In the genomic region with DNA sequence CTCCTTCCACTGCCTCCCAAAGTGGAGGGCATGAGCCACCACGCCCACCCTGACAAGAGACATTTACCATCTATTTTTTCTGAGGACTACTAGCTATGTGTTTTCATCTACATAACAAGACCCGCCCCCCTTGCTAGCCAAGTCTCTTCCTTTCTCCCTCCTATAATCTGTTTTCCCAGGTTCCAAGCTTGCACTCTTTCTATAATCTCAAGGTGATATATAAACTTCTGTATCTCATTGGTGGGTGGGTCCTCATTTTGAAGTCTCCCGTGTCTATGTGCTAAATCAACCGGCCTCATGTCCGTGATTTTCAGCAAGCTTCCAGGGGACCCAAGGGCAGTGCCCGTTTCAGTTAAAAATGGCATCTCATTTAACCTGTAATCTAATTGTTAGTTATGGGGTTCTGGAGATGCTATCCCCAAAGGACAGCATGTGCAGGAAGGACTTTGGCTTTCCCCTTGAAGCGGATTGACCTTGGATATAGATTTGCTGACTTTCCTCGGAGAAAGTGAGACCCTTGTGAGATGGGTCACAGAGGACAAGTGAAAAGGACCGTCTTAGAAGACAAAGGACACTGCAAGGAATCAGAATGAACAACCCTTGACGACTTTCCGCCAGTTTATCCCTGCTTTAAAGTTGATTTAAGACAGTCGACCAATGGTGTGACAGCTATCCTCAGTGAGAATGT, we compare ENCODE assay signal across 10 cellular contexts. TPM values are rescaled to one million over a fixed set of nuclear protein-coding genes. Genes with fewer than 3 reads are reported as not detected.
A peak's percentile ranks its signal among the peaks of the same experiment; 100 is the strongest.
DNase-seq lines count a peak whose midpoint lies in the region; ATAC-seq, FAIRE-seq and TF ChIP-seq lines count a peak whose summit lies in the region.
"Had no signal": no experiment of that assay in that cellular context is flagged by ENCODE, and none has a peak within 500 bp of the region (broad histone marks: within the 10 kb centered on the region; RNA-seq: fewer than 3 reads in every experiment).

No MANE protein-coding gene starts in this region.

- H3K4me3 ChIP-seq in MM.1S (ENCODE audit: low read length), result peak overlapping the region; percentile 45
- H3K4me3 ChIP-seq in GM12878, result peak overlapping the region; percentile 64
- H3K4me3 ChIP-seq: HAP-1 had no signal

- peak; percentile 12 for DNase-seq in G401 (ENCODE audit: low spot score)
- peak; percentile 58 for DNase-seq in MM.1S
- no peak for DNase-seq in GM12878 (ENCODE audit: low read depth, low spot score)
- DNase-seq in naive thymus-derived CD8-positive, alpha-beta T cell, result no peak

- WGBS in GM12878 (ENCODE audit: insufficient coverage, insufficient replicate concordance, low lambda C conversion rate, missing lambda C conversion rate), result 4% methylated on average over 12 of the region's 12 CpGs

- H2AFZ ChIP-seq in MM.1S (ENCODE audit: low read length) (no peak overlapping the region), GM12878 (ENCODE audit: control insufficient read depth, low read depth, low read length) (no peak overlapping the region)

- BruUV-seq in GM12878 (replicated peaks; lab: Mats Ljungman, UMichigan), result no TSS peak

- peak overlapping the region; percentile 91 for H3K4me2 ChIP-seq in MM.1S (ENCODE audit: low read depth, low read length)
- H3K4me2 ChIP-seq in GM12878 (ENCODE audit: control insufficient read depth, insufficient read depth), result peak overlapping the region; percentile 80

- H4K20me1 ChIP-seq in MM.1S (ENCODE audit: insufficient read depth, low read length), result no peaks in the 10 kb centered on the region
- H4K20me1 ChIP-seq in GM12878 (ENCODE audit: control insufficient read depth, insufficient read depth), result no peaks in the 10 kb centered on the region

- H3K9me2 ChIP-seq in MM.1S (replicated peaks; ENCODE audit: insufficient read depth, low read length), result no peaks in the 10 kb centered on the region

- peaks cover 7 to 38% (median 28%) of the 10 kb centered on the region in 4 donors for H3K4me1 Mint-ChIP-seq in naive thymus-derived CD8-positive, alpha-beta T cell

- ATAC-seq in GM12878 (no peak), HG03565 (IDR thresholded peaks at IDR 0.05; ENCODE audit: unreplicated experiment) (no peak), GM18858 (IDR thresholded peaks at IDR 0.05; ENCODE audit: unreplicated experiment) (no peak), GM19452 (IDR thresholded peaks at IDR 0.05; ENCODE audit: unreplicated experiment) (no peak), HG03025 (IDR thresholded peaks at IDR 0.05; ENCODE audit: low FRiP score, unreplicated experiment) (no peak)
- ATAC-seq in naive thymus-derived CD8-positive, alpha-beta T cell, result no peak

- peak overlapping the region in 7 of 10 donors; percentile 64 to 86 (median 77) for H3K4me3 Mint-ChIP-seq in naive thymus-derived CD8-positive, alpha-beta T cell

- H3K27me3 ChIP-seq in MM.1S (replicated peaks; ENCODE audit: insufficient read depth, low read length) (no peaks in the 10 kb centered on the region), GM12878 (replicated peaks in 1 of 2; ENCODE audit: control insufficient read depth in 2 of 2, insufficient read depth in 2 of 2, low read length in 1 of 2) (no peaks in the 10 kb centered on the region)

- no peak for TF ChIP-seq EP300 in GM12878 (IDR thresholded peaks at IDR 0.05; ENCODE audit: borderline replicate concordance in 1 of 2, control insufficient read depth in 1 of 2, low read depth in 2 of 2, low read length in 2 of 2)

- FAIRE-seq in GM12878 (lab: Jason Lieb, UNC), result no peak

- RAD21 ChIA-PET in GM12878 (lab: Charles Lee; ENCODE audit: unreplicated experiment), result interaction anchor here (1.0 to 3.9 kb wide), 12 partner anchors 12 to 94 kb away, joined by 3 to 48 read pairs (median 7); a partner anchor contains a TSS

- peak overlapping the region in 9 of 10 donors; percentile 19 to 91 (median 80) for H3K27ac Mint-ChIP-seq in naive thymus-derived CD8-positive, alpha-beta T cell

- peaks cover 51% of the 10 kb centered on the region for H3F3A ChIP-seq in MM.1S (ENCODE audit: insufficient read depth, low read length)

- SMC1A ChIA-PET in GM12878 (lab: Charles Lee; ENCODE audit: uncharacterized antibody, unreplicated experiment), result interaction anchor here (0.9 to 2.8 kb wide), 12 partner anchors 16 to 744 kb away, joined by 3 to 17 read pairs (median 6); a partner anchor contains a TSS

- H3K79me2 ChIP-seq in MM.1S (ENCODE audit: low read length) (no peaks in the 10 kb centered on the region), GM12878 (ENCODE audit: control insufficient read depth, insufficient read depth, low read length) (peaks cover 18% of the 10 kb centered on the region)

- no peaks in the 10 kb centered on the region for H3K27me3 Mint-ChIP-seq in naive thymus-derived CD8-positive, alpha-beta T cell

- in situ Hi-C loops in G401 (cut with HindIII; ENCODE audit: low sequenced_read_pairs), result loop anchor here (5.0 kb wide), 1 partner anchor 67 kb away; a partner anchor contains a TSS
- in situ Hi-C loops in GM12878 (cut with MboI), result loop anchor here (5.0 to 10.0 kb wide), 5 partner anchors 52 to 1857 kb away; a partner anchor contains a TSS

- peak overlapping the region; percentile 36; the same call in 1 of the 2 replicates for H3K9ac ChIP-seq in MM.1S (ENCODE audit: low read length)
- H3K9ac ChIP-seq in GM12878 (ENCODE audit: control insufficient read depth, insufficient read depth, low read length), result peak overlapping the region; percentile 40

- CTCF ChIA-PET in GM12878 (lab: Yijun Ruan, JAX), result interaction anchor here (0.7 to 3.3 kb wide), 9 partner anchors 9 to 466 kb away, joined by 3 to 19 read pairs (median 4); a partner anchor contains a TSS

- TF ChIP-seq CTCF in MM.1S (IDR thresholded peaks at IDR 0.05; ENCODE audit: low read length), result no peak
- TF ChIP-seq CTCF in GM12878 (IDR thresholded peaks at IDR 0.05 in 2 of 3, conservative IDR thresholded peaks at IDR 0.05 in 1 of 3; ENCODE audit: control insufficient read depth in 2 of 3, extremely low read depth in 1 of 3, insufficient read depth in 1 of 3, low read depth in 3 of 3, low read length in 3 of 3), result no peak

- H3K27ac ChIP-seq in MM.1S (ENCODE audit: low read length) (peak overlapping the region; percentile 98), GM12878 (ENCODE audit: control insufficient read depth, insufficient read depth) (peak overlapping the region; percentile 68)

- H3K36me3 Mint-ChIP-seq in naive thymus-derived CD8-positive, alpha-beta T cell, result no peaks in the 10 kb centered on the region

- TF ChIP-seq RAD21 in GM12878 (IDR thresholded peaks at IDR 0.05; ENCODE audit: insufficient read depth, low read depth, low read length), result no peak

- POLR2A ChIA-PET in GM12878 (lab: Charles Lee), result interaction anchor here (0.7 to 3.5 kb wide), 22 partner anchors 8 to 742 kb away, joined by 3 to 65 read pairs (median 6); a partner anchor contains a TSS
- POLR2A ChIA-PET in naive thymus-derived CD8-positive, alpha-beta T cell (lab: Charles Lee), result interaction anchor here (0.6 to 3.6 kb wide), 28 partner anchors 9 to 1863 kb away, joined by 3 to 116 read pairs (median 6); a partner anchor contains a TSS

- intact Hi-C loops in GM12878 (cut with micrococcal nuclease; ENCODE audit: unreplicated experiment), result loop anchor here (2.0 to 10.0 kb wide), 5 partner anchors 17 to 1692 kb away; a partner anchor contains a TSS

- H3K36me3 ChIP-seq in MM.1S (replicated peaks; ENCODE audit: insufficient read depth, low read length) (no peaks in the 10 kb centered on the region), GM12878 (ENCODE audit: control insufficient read depth in 2 of 2, insufficient read depth in 2 of 2, low read length in 1 of 2) (no peaks in the 10 kb centered on the region)
- H3K36me3 ChIP-seq: HAP-1 had no signal

- TF ChIP-seq POLR2A in GM12878 (IDR thresholded peaks at IDR 0.05; ENCODE audit: low read depth, low read length), result no peak

- H3K4me1 ChIP-seq in MM.1S (ENCODE audit: low read length) (peaks cover 9% of the 10 kb centered on the region), GM12878 (ENCODE audit: control insufficient read depth, insufficient read depth, low read length) (no peaks in the 10 kb centered on the region; the same call in 1 of the 2 replicates)

- H3K9me3 ChIP-seq in MM.1S (replicated peaks; ENCODE audit: insufficient read depth, low read length), result no peaks in the 10 kb centered on the region
- no peaks in the 10 kb centered on the region for H3K9me3 ChIP-seq in GM12878 (replicated peaks; ENCODE audit: control insufficient read depth, insufficient read depth, low read length)
- H3K9me3 ChIP-seq: HAP-1 had no signal

- peaks cover 0 to 4% (median 0%) of the 10 kb centered on the region in 9 donors for H3K9me3 Mint-ChIP-seq in naive thymus-derived CD8-positive, alpha-beta T cell

TF ChIP-seq in GM12878, 131 proteins besides CTCF, POLR2A, EP300 and RAD21 (continues in another document):
- TF ChIP-seq, protein P1, sequence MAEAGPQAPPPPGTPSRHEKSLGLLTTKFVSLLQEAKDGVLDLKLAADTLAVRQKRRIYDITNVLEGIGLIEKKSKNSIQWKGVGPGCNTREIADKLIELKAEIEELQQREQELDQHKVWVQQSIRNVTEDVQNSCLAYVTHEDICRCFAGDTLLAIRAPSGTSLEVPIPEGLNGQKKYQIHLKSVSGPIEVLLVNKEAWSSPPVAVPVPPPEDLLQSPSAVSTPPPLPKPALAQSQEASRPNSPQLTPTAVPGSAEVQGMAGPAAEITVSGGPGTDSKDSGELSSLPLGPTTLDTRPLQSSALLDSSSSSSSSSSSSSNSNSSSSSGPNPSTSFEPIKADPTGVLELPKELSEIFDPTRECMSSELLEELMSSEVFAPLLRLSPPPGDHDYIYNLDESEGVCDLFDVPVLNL (IDR thresholded peaks at IDR 0.05; ENCODE audit: low read depth, low read length), result no peak
- TF ChIP-seq BHLHE40 (IDR thresholded peaks at IDR 0.05; ENCODE audit: borderline replicate concordance in 1 of 2, low read depth in 2 of 2, low read length in 1 of 2), result 0 out of 4 replicates have a peak, but pooled peaks of 1 of the 2 experiments have one; percentile 14

RNA-seq across cellular contexts. Expression of a gene that starts 22.4 kb away (rescaled TPM):
- total RNA-seq in G401 (2014; rRNA removed; shearing (Covaris generic)), result not detected in 2 replicates
- total RNA-seq in GM12878 (2013; cell fraction: nucleolus; rRNA removed), result not detected in 2 replicates
- total RNA-seq in GM12878 (2014; rRNA removed) (not detected in 2 replicates), GM12878 (2014; rRNA removed; fragmentation: Illumina TruSeq; extraction: Trizol) (not detected in 2 replicates), GM12878 (2021) (not detected in 2 replicates)
- not detected for polyA plus RNA-seq in GM12878 (2011; ENCODE audit: low read depth)
- polyA plus RNA-seq in GM12878 (2011; rRNA removed) (not detected in 2 replicates), GM12878 (2014; fragmentation: Illumina TruSeq; extraction: Trizol) (not detected in 2 replicates), GM12878 (2014; fragmentation: Nextera tagmentation; extraction: Ambion mirVana) (not detected), GM12878 (2014; rRNA removed) (not detected in 2 replicates), GM12878 (2016; fragmentation: Nextera tagmentation; extraction: Ambion mirVana) (not detected)
- not detected in 2 replicates for polyA plus RNA-seq in GM12878 (2011; cell fraction: cytosol; rRNA removed)
- polyA plus RNA-seq in GM12878 (2011; cell fraction: nucleus; rRNA removed), result not detected in 2 replicates
- not detected in 2 replicates for polyA plus RNA-seq in GM12878 (2012)
- polyA minus RNA-seq in GM12878 (2011; rRNA and poly(A)+ RNA removed), result not detected in 2 replicates
- polyA minus RNA-seq in GM12878 (2011; cell fraction: cytosol; rRNA and poly(A)+ RNA removed), result not detected in 2 replicates
- not detected in 2 replicates for polyA minus RNA-seq in GM12878 (2011; cell fraction: nucleus; rRNA and poly(A)+ RNA removed)
- not detected for total RNA-seq in naive thymus-derived CD8-positive, alpha-beta T cell
- not detected for polyA plus RNA-seq in naive thymus-derived CD8-positive, alpha-beta T cell
- total RNA-seq: lower leg skin had no signal

Comparison
In these comparisons a context has a peak if more than half of its experiments do, and no peak if none do; other contexts are left out.
1. DNase-seq: peak in G401 (single experiment) and MM.1S (single experiment); none in GM12878 (single experiment) and naive thymus-derived CD8-positive, alpha-beta T cell (0 of 10).